ENCODE assay signal across 1 cellular context in genomic region chr9:133417541-133418461, GRCh38.
TF ChIP-seq lines count a peak whose summit lies in the region.

REXO4 (minus strand) TSS chr9:133418010; CDS start chr9:133417844, 166 bp downstream.

TF ChIP-seq in HEK293, 187 proteins besides CTCF, POLR2A, EP300 and RAD21 (continued from another document and continues in another):
- TF ChIP-seq ZBTB48 (tag by site-specific recombination; IDR thresholded peaks at IDR 0.05) (peak; percentile 97), PATZ1 (tag by site-specific recombination; IDR thresholded peaks at IDR 0.05) (peak; percentile 96), ZNF514 (tag by site-specific recombination; IDR thresholded peaks at IDR 0.05) (no peak), HIC1 (tag by site-specific recombination; IDR thresholded peaks at IDR 0.05) (peak; percentile 87), ZNF777 (tag by site-specific recombination; IDR thresholded peaks at IDR 0.05; ENCODE audit: borderline replicate concordance) (peak; percentile 87; the same call in 1 of the 2 replicates), ZNF175 (tag by site-specific recombination; IDR thresholded peaks at IDR 0.05) (no peak), ZNF16 (tag by site-specific recombination; IDR thresholded peaks at IDR 0.05; ENCODE audit: low read depth) (no peak), ZNF324 (tag by site-specific recombination; IDR thresholded peaks at IDR 0.05) (peak; percentile 99), EGR2 (tag by site-specific recombination; IDR thresholded peaks at IDR 0.05; ENCODE audit: low read depth) (peak; percentile 41; the same call in 1 of the 2 replicates), KLF9 (tag by site-specific recombination; IDR thresholded peaks at IDR 0.05; ENCODE audit: low read depth) (peak; percentile 84), ZNF280D (tag by site-specific recombination; IDR thresholded peaks at IDR 0.05) (peak; percentile 74; the same call in 1 of the 2 replicates), ZNF792 (tag by site-specific recombination; IDR thresholded peaks at IDR 0.05) (no peak), ZNF280C (tag by site-specific recombination; IDR thresholded peaks at IDR 0.05) (no peak), ZSCAN30 (tag by site-specific recombination; IDR thresholded peaks at IDR 0.05) (peak; percentile 97), ATF2 (tag by site-specific recombination; IDR thresholded peaks at IDR 0.05; ENCODE audit: low read depth) (peak; percentile 62; the same call in 1 of the 2 replicates), ZNF76 (tag by site-specific recombination; IDR thresholded peaks at IDR 0.05; ENCODE audit: borderline replicate concordance, low read depth) (peak; percentile 91), TSHZ1 (tag by site-specific recombination; IDR thresholded peaks at IDR 0.05; ENCODE audit: borderline replicate concordance) (peak; percentile 82), YY2 (tag by site-specific recombination; IDR thresholded peaks at IDR 0.05) (peak; percentile 94), ZNF366 (tag by site-specific recombination; conservative IDR thresholded peaks at IDR 0.05) (no peak), ZNF248 (tag by site-specific recombination; IDR thresholded peaks at IDR 0.05) (no peak), ZFP3 (tag by site-specific recombination; IDR thresholded peaks at IDR 0.05; ENCODE audit: low read depth) (no peak), ZNF707 (tag by site-specific recombination; IDR thresholded peaks at IDR 0.05) (no peak), ZNF518A (tag by site-specific recombination; conservative IDR thresholded peaks at IDR 0.05; ENCODE audit: low read depth) (peak; percentile 97), ZNF274 (IDR thresholded peaks at IDR 0.05; ENCODE audit: low read length) (no peak), ZNF274 (tag by site-specific recombination; IDR thresholded peaks at IDR 0.05; ENCODE audit: borderline replicate concordance) (no peak), ZNF18 (tag by site-specific recombination; IDR thresholded peaks at IDR 0.05) (peak; percentile 79; the same call in 1 of the 2 replicates), ZNF596 (tag by site-specific recombination; IDR thresholded peaks at IDR 0.05) (0 out of 2 replicates have a peak, but pooled peaks have one; percentile 4), WT1 (tag by site-specific recombination; IDR thresholded peaks at IDR 0.05) (peak; percentile 62; the same call in 1 of the 2 replicates), ZFHX2 (tag by site-specific recombination; conservative IDR thresholded peaks at IDR 0.05) (peak; percentile 44), ZNF394 (tag by site-specific recombination; IDR thresholded peaks at IDR 0.05; ENCODE audit: borderline replicate concordance) (peak; percentile 91), ZNF621 (tag by site-specific recombination; IDR thresholded peaks at IDR 0.05) (no peak), ZNF157 (tag by site-specific recombination; IDR thresholded peaks at IDR 0.05) (no peak), IKZF3 (tag by site-specific recombination; IDR thresholded peaks at IDR 0.05) (peak; percentile 79), ZNF629 (tag by site-specific recombination; IDR thresholded peaks at IDR 0.05) (peak; percentile 91), GLI4 (tag by site-specific recombination; IDR thresholded peaks at IDR 0.05) (peak; percentile 99), ZBTB1 (tag by site-specific recombination; IDR thresholded peaks at IDR 0.05) (peak; percentile 92), ZNF223 (tag by site-specific recombination; IDR thresholded peaks at IDR 0.05) (no peak; the same call in 1 of the 2 replicates), ZNF416 (tag by site-specific recombination; IDR thresholded peaks at IDR 0.05) (no peak)
